ENCODE assay signal across 8 cellular contexts in genomic region chr12:27524839-27525238, GRCh38. TPM values are rescaled to one million over a fixed set of nuclear protein-coding genes. Genes with fewer than 3 reads are reported as not detected.
DNase-seq lines count a peak whose midpoint lies in the region; ATAC-seq and TF ChIP-seq lines count a peak whose summit lies in the region.

No MANE protein-coding gene starts in this region.

- H3K27me3 ChIP-seq in CD8-positive, alpha-beta T cell (ENCODE audit: insufficient read depth, low read length), result no peaks in the 10 kb centered on the region
- no peaks in the 10 kb centered on the region for H3K27me3 ChIP-seq in mesenchymal stem cell (ENCODE audit: control insufficient read depth in 1 of 2, insufficient read depth in 1 of 2, low read length in 2 of 2)
- no peaks in the 10 kb centered on the region for H3K27me3 ChIP-seq in upper lobe of right lung

- peaks cover 24% of the 10 kb centered on the region for H3K4me1 Mint-ChIP-seq in CD8-positive, alpha-beta T cell (ENCODE audit: low read depth)

- no peak overlapping the region for H3K4ac ChIP-seq in mesenchymal stem cell (ENCODE audit: low read depth in 1 of 2, low read length in 2 of 2)

- H3K4me3 ChIP-seq in CD8-positive, alpha-beta T cell (ENCODE audit: low read depth, low read length), result no peak overlapping the region
- peak overlapping the region; percentile 76 to 83 for H3K4me3 ChIP-seq in cardiac fibroblast (replicated peaks in 1 of 2; ENCODE audit: low read depth in 2 of 2, low read length in 2 of 2)
- H3K4me3 ChIP-seq in mesenchymal stem cell (ENCODE audit: insufficient read depth in 1 of 2, low read depth in 1 of 2, low read length in 2 of 2), result peak overlapping the region; percentile 8 to 89
- peak overlapping the region; percentile 81 for H3K4me3 ChIP-seq in upper lobe of right lung

- peaks cover 14% of the 10 kb centered on the region for H3K4me1 ChIP-seq in CD8-positive, alpha-beta T cell (ENCODE audit: insufficient read depth, low read length)
- peaks cover 9% of the 10 kb centered on the region for H3K4me1 ChIP-seq in mesenchymal stem cell (ENCODE audit: control insufficient read depth, insufficient read depth, low read depth, low read length)
- H3K4me1 ChIP-seq in upper lobe of right lung, result peaks cover 5% of the 10 kb centered on the region

- H2AK5ac ChIP-seq in mesenchymal stem cell (ENCODE audit: low read length, severe bottlenecking), result no peak overlapping the region

- POLR2A ChIA-PET in CD8-positive, alpha-beta T cell (lab: Charles Lee), result interaction anchor here (1.7 kb wide), 1 partner anchor 8 kb away, joined by 6 read pairs; no protein-coding TSS in a partner anchor

- ATAC-seq in CD8-positive, alpha-beta T cell, result no peak
- ATAC-seq in upper lobe of right lung, result no peak
- ATAC-seq in HG02938 (IDR thresholded peaks at IDR 0.05; ENCODE audit: unreplicated experiment), result no peak
- ATAC-seq in GM21619 (IDR thresholded peaks at IDR 0.05; ENCODE audit: unreplicated experiment), result no peak

- H3K23ac ChIP-seq in mesenchymal stem cell (ENCODE audit: low read length in 2 of 2), result no peak overlapping the region

- peak overlapping the region; percentile 71 for H3K4me2 ChIP-seq in mesenchymal stem cell (ENCODE audit: low read length, poor library complexity, severe bottlenecking)

- H3K79me1 ChIP-seq in mesenchymal stem cell (replicated peaks; ENCODE audit: low read length, poor library complexity, severe bottlenecking), result no peaks in the 10 kb centered on the region

- peak overlapping the region; percentile 9 for H3K27ac Mint-ChIP-seq in CD8-positive, alpha-beta T cell

- H3K18ac ChIP-seq in mesenchymal stem cell (ENCODE audit: low read depth in 1 of 2, low read length in 2 of 2), result no peak overlapping the region

- H3K14ac ChIP-seq in mesenchymal stem cell (ENCODE audit: low read length in 2 of 2), result no peak overlapping the region

- CTCF ChIA-PET in CD8-positive, alpha-beta T cell (lab: Charles Lee), result interaction anchor here (0.6 kb wide), 1 partner anchor 11 kb away, joined by 3 read pairs; no protein-coding TSS in a partner anchor

- H3K9me3 Mint-ChIP-seq in CD8-positive, alpha-beta T cell, result no peaks in the 10 kb centered on the region

- no peak overlapping the region for H2BK5ac ChIP-seq in mesenchymal stem cell (ENCODE audit: low read depth, low read length, poor library complexity, severe bottlenecking)

- no peak overlapping the region for H4K8ac ChIP-seq in mesenchymal stem cell (ENCODE audit: low read length)

- no peaks in the 10 kb centered on the region for H3K9me3 ChIP-seq in CD8-positive, alpha-beta T cell (ENCODE audit: low read length)
- no peaks in the 10 kb centered on the region for H3K9me3 ChIP-seq in mesenchymal stem cell (ENCODE audit: control insufficient read depth, low read length)
- H3K9me3 ChIP-seq in upper lobe of right lung, result no peaks in the 10 kb centered on the region

- no peak overlapping the region for H4K91ac ChIP-seq in mesenchymal stem cell (ENCODE audit: low read length)

- peaks cover 5% of the 10 kb centered on the region for H3K27me3 Mint-ChIP-seq in CD8-positive, alpha-beta T cell (ENCODE audit: low read depth)

- H3K27ac ChIP-seq in CD8-positive, alpha-beta T cell (ENCODE audit: low read depth, low read length), result no peak overlapping the region
- H3K27ac ChIP-seq in mesenchymal stem cell (ENCODE audit: low read length, poor library complexity, severe bottlenecking) (peak overlapping the region; percentile 50), upper lobe of right lung (peak overlapping the region; percentile 89)

- no peak overlapping the region for H2BK15ac ChIP-seq in mesenchymal stem cell (ENCODE audit: low read depth, poor library complexity, severe bottlenecking)

- peaks cover 7% of the 10 kb centered on the region for H3K36me3 Mint-ChIP-seq in CD8-positive, alpha-beta T cell

- no peak overlapping the region for H2AFZ ChIP-seq in mesenchymal stem cell (ENCODE audit: low read depth, low read length)

- no peak overlapping the region for H2BK120ac ChIP-seq in mesenchymal stem cell (ENCODE audit: low read depth, low read length)

- intact Hi-C loops in CD8-positive, alpha-beta T cell (cut with DNase I, micrococcal nuclease), result loop anchor here (2.0 to 10.0 kb wide), 8 partner anchors 186 to 693 kb away; partner anchors contain the start of genes MRPS35 (in 2 of the 2), STK38L (in 2 of the 2), CCDC91 (in 1 of the 2) and FGFR1OP2 (in 1 of the 2)
- intact Hi-C loops in upper lobe of right lung (cut with DNase I), result no loop called here

- no peaks in the 10 kb centered on the region for H3K36me3 ChIP-seq in CD8-positive, alpha-beta T cell (ENCODE audit: insufficient read depth, low read length)
- H3K36me3 ChIP-seq in mesenchymal stem cell (ENCODE audit: control insufficient read depth in 1 of 2, insufficient read depth in 2 of 2, low read depth in 1 of 2, low read length in 2 of 2) (peaks cover 0 to 5% of the 10 kb centered on the region in 2 experiments), upper lobe of right lung (no peaks in the 10 kb centered on the region)

- no peak for TF ChIP-seq CTCF in CD8-positive, alpha-beta T cell (IDR thresholded peaks at IDR 0.05)
- TF ChIP-seq CTCF in cardiac fibroblast (IDR thresholded peaks at IDR 0.05; ENCODE audit: low read depth, low read length) (no peak), upper lobe of right lung (IDR thresholded peaks at IDR 0.05) (no peak)

- H3K4me3 Mint-ChIP-seq in CD8-positive, alpha-beta T cell, result peak overlapping the region; percentile 98

- peak overlapping the region; percentile 99 for H3K9ac ChIP-seq in mesenchymal stem cell (ENCODE audit: low read length)

- under 1% methylated on average over 7 of the region's 9 CpGs for WGBS in mesenchymal stem cell

- DNase-seq in CD8-positive, alpha-beta T cell, result no peak
- DNase-seq in M059J (ENCODE audit: low read depth) (peak; percentile 60), cardiac fibroblast (ENCODE audit: low read depth in 2 of 2) (peak; percentile 56 to 61), mesenchymal stem cell (peak; percentile 65), upper lobe of right lung (no peak), NOMO-1 treated with DMSO at 0.1 percent for 48 hours (lab: John Stamatoyannopoulos, UW; ENCODE audit: unreplicated experiment) (no peak)

- H2BK12ac ChIP-seq in mesenchymal stem cell (ENCODE audit: low read length in 2 of 2), result no peak overlapping the region

RNA-seq across cellular contexts. Expression of gene PPFIBP1, which starts 0.8 kb away (rescaled TPM):
- total RNA-seq in CD8-positive, alpha-beta T cell, result 1 to 10 TPM; 1.1 to 1.9 TPM
- total RNA-seq in M059J (2014; rRNA removed; shearing (Covaris generic)), result 25.3 and 45.4 TPM in 2 replicates
- 47.8 TPM for polyA plus RNA-seq in mesenchymal stem cell (2013, experiment 1 of 2)
- 46.7 TPM for polyA plus RNA-seq in mesenchymal stem cell (2013, experiment 2 of 2)
- 136 TPM for total RNA-seq in upper lobe of right lung

Comparison
In these comparisons a context has a peak if more than half of its experiments do, and no peak if none do; other contexts are left out.
1. DNase-seq: peak in M059J (single experiment), cardiac fibroblast (2 of 2) and mesenchymal stem cell (single experiment); none in CD8-positive, alpha-beta T cell (0 of 7), upper lobe of right lung (single experiment) and NOMO-1 treated with DMSO at 0.1 percent for 48 hours (single experiment).